ENCODE assay signal across 2 cellular contexts in the genomic region with DNA sequence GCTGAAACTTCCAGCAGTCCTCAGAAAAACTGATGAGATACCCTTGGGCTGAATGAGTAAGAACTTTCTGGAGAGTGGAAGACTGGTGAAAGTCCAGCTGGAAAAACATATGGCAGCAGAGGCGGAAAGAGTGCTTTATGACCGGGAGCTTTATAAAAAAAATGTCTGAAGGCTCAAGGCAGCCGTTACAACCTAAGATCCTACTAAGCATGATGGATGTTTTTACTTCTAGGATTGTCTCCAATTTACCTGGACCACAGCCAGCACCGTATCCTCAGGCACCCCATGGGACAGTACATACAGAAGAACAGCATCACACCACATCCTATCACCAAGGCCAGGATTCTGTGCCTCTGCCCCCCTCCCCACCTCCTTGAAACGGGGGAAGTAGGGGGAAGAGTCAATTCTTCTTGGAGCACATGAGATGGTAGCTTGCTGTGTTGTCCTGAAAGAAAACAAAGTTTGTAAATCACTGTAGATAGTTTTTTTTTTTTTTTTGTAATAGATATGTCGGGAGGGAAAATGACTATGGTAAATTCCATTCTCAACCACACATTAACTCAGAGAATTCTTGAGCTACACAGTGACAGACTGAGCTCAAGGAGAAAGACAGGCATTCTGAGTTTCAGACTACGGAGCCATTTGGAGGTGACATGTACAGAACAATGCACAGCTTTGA.
TF ChIP-seq lines count a peak whose summit lies in the region.

No MANE protein-coding gene starts in this region.

TF ChIP-seq in IMR-90, 13 proteins besides CTCF, POLR2A, EP300 and RAD21:
- TF ChIP-seq, protein P1, sequence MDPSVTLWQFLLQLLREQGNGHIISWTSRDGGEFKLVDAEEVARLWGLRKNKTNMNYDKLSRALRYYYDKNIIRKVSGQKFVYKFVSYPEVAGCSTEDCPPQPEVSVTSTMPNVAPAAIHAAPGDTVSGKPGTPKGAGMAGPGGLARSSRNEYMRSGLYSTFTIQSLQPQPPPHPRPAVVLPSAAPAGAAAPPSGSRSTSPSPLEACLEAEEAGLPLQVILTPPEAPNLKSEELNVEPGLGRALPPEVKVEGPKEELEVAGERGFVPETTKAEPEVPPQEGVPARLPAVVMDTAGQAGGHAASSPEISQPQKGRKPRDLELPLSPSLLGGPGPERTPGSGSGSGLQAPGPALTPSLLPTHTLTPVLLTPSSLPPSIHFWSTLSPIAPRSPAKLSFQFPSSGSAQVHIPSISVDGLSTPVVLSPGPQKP (IDR thresholded peaks at IDR 0.05; ENCODE audit: borderline replicate concordance, low read depth, low read length) = no peak
- TF ChIP-seq CHD1 (IDR thresholded peaks at IDR 0.05; ENCODE audit: low read depth, low read length) (no peak), NFE2L2 (IDR thresholded peaks at IDR 0.05; ENCODE audit: low read depth, low read length) (no peak), CEBPB (IDR thresholded peaks at IDR 0.05; ENCODE audit: low read depth, low read length) (no peak), MXI1 (IDR thresholded peaks at IDR 0.05; ENCODE audit: borderline replicate concordance, low read depth, low read length) (no peak)

TF ChIP-seq in K562, 482 proteins besides CTCF, POLR2A, EP300 and RAD21:
- TF ChIP-seq RBM15 (IDR thresholded peaks at IDR 0.05; ENCODE audit: insufficient read depth, low read length) (no peak), HDAC6 (IDR thresholded peaks at IDR 0.05; ENCODE audit: low read depth, low read length) (no peak), NFIC (IDR thresholded peaks at IDR 0.05) (peak; percentile 58), HNRNPK (IDR thresholded peaks at IDR 0.05; ENCODE audit: low read depth, low read length, poor library complexity, severe bottlenecking) (no peak), HCFC1 (IDR thresholded peaks at IDR 0.05; ENCODE audit: low read depth, low read length) (no peak)
TF ChIP-seq in K562: peak in this region for 1.
